Comparison of ENCODE assay signal across 23 cellular contexts in the genomic region with DNA sequence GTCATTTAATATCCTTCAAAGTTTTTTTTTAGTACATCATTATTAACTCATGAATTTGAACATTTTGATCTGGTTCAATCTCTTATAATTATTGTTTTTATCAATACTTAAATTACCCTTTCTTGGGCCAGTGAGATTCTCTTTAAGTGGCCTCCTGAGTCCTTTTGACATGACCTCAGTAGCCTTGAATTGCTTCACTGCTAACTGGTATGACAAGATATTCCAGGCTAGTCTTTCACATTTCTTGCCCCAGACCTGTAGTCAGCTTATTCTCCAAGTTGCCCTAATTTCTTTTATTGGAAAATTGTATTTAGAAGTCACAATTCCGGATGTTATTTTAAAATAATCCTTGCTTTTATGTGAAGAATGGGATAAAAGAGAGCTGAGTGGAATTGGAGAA.
"Had no signal": no experiment of that assay in that cellular context is flagged by ENCODE, and none has a peak within 500 bp of the region (broad histone marks: within the 10 kb centered on the region; RNA-seq: fewer than 3 reads in every experiment).

No MANE protein-coding gene starts in this region.

- H3K27me3 ChIP-seq: neural progenitor cell, ovary, right lobe of liver, sigmoid colon, stomach, thyroid gland, tibial nerve, upper lobe of right lung, uterus had no signal

- H3K36me3 ChIP-seq: neural progenitor cell, ovary, right lobe of liver, sigmoid colon, stomach, thoracic aorta, thyroid gland, tibial nerve, upper lobe of right lung, uterus had no signal

- H3K79me2 ChIP-seq: parathyroid adenoma had no signal

- H3K4me1 ChIP-seq: neural progenitor cell, parathyroid adenoma, psoas muscle, right lobe of liver, sigmoid colon, thyroid gland, tibial nerve, upper lobe of right lung, uterus had no signal

- H3K27ac ChIP-seq: neural progenitor cell, ovary, parathyroid adenoma, psoas muscle, right lobe of liver, sigmoid colon, stomach, thoracic aorta, thyroid gland, tibial nerve, upper lobe of right lung, uterus had no signal

- H3K9me3 ChIP-seq: ovary, psoas muscle, right lobe of liver, sigmoid colon, stomach, thoracic aorta, thyroid gland, tibial nerve, upper lobe of right lung, uterus had no signal

- H3K9ac ChIP-seq: neural progenitor cell, parathyroid adenoma had no signal

- H3K4me2 ChIP-seq: neural progenitor cell had no signal

- DNase-seq: natural killer cell; occipital lobe; ovary; posterior cingulate gyrus; psoas muscle; right cardiac atrium; right lobe of liver; sigmoid colon; small intestine; stimulated activated CD4-positive, alpha-beta T cell treated with anti-CD3 and anti-CD28 coated beads, Interleukin-15, amount 100 ng/mL, for 24 hours; stimulated activated CD4-positive, alpha-beta T cell treated with anti-CD3 and anti-CD28 coated beads, Interleukin-2, amount 100 ng/mL, for 24 hours; stimulated activated CD4-positive, alpha-beta T cell treated with anti-CD3 and anti-CD28 coated beads, Interleukin-2, amount 100 ng/mL, for 48 hours; stimulated activated CD4-positive, alpha-beta T cell treated with anti-CD3 and anti-CD28 coated beads, Interleukin-4, amount 100 ng/mL, for 24 hours; stimulated activated naive B cell treated with anti-CD40 and anti-IgM and Interleukin-4, amounts not matched to agents 10 μg/mL and 1 μg/mL and 100 μg/mL, for 72 hours; stimulated activated naive CD4-positive, alpha-beta T cell treated with Interleukin-2 at 50 U/mL for 16 hours; stomach; thyroid gland; upper lobe of right lung; uterus had no signal

- H2AFZ ChIP-seq: neural progenitor cell, parathyroid adenoma had no signal

- H3K4me3 ChIP-seq: neural progenitor cell, ovary, psoas muscle, right lobe of liver, sigmoid colon, stomach, thoracic aorta, thyroid gland, tibial nerve, upper lobe of right lung, uterus had no signal
